In the genomic region with DNA sequence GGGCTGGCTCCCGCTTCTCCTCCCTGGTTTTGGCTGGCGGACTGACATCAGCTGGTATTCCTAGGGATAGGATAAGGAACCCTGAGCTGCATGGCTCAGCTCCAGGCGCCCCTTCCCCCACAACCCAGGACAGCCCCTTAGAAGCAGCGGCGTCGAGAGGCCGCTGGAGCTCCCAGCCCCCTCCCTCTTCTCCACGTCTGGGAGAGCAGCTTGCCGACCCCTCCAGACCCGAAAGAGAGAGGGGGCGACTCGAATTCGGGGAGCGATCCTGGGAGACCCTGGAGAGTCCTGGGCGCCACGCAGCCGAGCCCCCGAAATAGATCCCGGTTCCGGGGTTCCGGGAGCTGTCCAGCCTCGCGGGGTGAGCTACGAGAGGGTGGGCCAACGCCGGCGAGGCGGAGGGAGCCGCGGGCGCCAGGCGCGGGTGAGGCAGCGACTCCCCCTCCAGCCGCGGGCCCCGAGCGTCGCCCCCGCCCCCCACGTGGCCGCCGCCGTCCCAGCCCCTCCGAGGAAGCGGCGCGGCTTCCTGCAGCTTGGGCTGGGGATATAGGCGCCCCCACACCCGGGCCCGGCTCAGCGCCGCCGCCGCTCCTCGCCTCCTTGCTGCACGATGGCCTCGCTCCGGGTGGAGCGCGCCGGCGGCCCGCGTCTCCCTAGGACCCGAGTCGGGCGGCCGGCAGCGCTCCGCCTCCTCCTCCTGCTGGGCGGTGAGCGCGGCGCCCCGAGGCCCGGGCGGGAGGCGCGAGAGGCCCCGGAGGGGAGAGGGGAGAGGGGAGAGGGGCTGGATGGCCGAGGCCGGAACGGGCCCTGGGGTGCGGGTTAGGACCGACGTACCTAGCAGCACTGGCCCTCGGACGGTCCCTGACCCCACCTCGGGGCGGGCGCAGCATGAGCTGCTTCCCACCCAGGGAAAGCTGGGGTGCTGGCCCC, we compare ENCODE assay signal across 8 cellular contexts. TPM values are rescaled to one million over a fixed set of nuclear protein-coding genes. Genes with fewer than 3 reads are reported as not detected.
DNase-seq lines count a peak whose midpoint lies in the region; ATAC-seq and TF ChIP-seq lines count a peak whose summit lies in the region.

A gene with protein sequence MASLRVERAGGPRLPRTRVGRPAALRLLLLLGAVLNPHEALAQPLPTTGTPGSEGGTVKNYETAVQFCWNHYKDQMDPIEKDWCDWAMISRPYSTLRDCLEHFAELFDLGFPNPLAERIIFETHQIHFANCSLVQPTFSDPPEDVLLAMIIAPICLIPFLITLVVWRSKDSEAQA (plus strand): TSS at position 576 of the 930 bp plus-strand sequence. CDS start 35 bp downstream, at position 611.

- H3K9me3 ChIP-seq in iPS-15b (ENCODE audit: control insufficient read depth, insufficient read depth, low read length): no peaks in the 10 kb centered on the region
- H3K9me3 ChIP-seq in skeletal muscle satellite cell (replicated peaks; ENCODE audit: low read length): no peaks in the 10 kb centered on the region

- peak within 1 kb of the TSS; percentile 79 for H3K4me2 ChIP-seq in skeletal muscle satellite cell (ENCODE audit: low read length)

- H3K27ac ChIP-seq in adipose tissue (ENCODE audit: low read depth, low read length): no peak within 1 kb of the TSS

- H3K27me3 ChIP-seq in iPS-15b (ENCODE audit: control insufficient read depth, insufficient read depth, low read length) (peaks cover 25% of the 10 kb centered on the region), skeletal muscle satellite cell (ENCODE audit: control insufficient read depth, insufficient read depth, low read length) (peaks cover 47% of the 10 kb centered on the region)

- H3K4me3 ChIP-seq in AG10803 (ENCODE audit: low read length) (peak within 1 kb of the TSS; percentile 41), iPS-15b (ENCODE audit: low read depth, low read length) (peak within 1 kb of the TSS; percentile 56), skeletal muscle satellite cell (ENCODE audit: low read length) (peak within 1 kb of the TSS; percentile 67)

- H3K9ac ChIP-seq in iPS-15b (ENCODE audit: low read depth, low read length) (peak within 1 kb of the TSS; percentile 37), skeletal muscle satellite cell (ENCODE audit: low read depth, low read length) (peak within 1 kb of the TSS; percentile 26)

- H3K36me3 ChIP-seq in iPS-15b (ENCODE audit: control insufficient read depth, insufficient read depth, low read length) (no peaks in the 10 kb centered on the region), skeletal muscle satellite cell (ENCODE audit: insufficient read depth, low read length) (no peaks in the 10 kb centered on the region)

- POLR2A ChIA-PET in HEK293T (lab: Yijun Ruan, JAX): interaction anchor here (0.7 to 6.4 kb wide), 11 partner anchors 10 to 183 kb away, joined by 3 to 58 read pairs (median 4); a partner anchor contains a TSS

- no peak for ATAC-seq in HG03432 (IDR thresholded peaks at IDR 0.05; ENCODE audit: unreplicated experiment)
- no peak for ATAC-seq in HG02852 (IDR thresholded peaks at IDR 0.05; ENCODE audit: unreplicated experiment)
- no peak for ATAC-seq in HG03520 (IDR thresholded peaks at IDR 0.05; ENCODE audit: unreplicated experiment)

- 2 to 4% (median 3%) methylated on average over 52 to 92 of the region's 92 CpGs for WGBS in adipose tissue, 3 donors

- CTCF ChIA-PET in HEK293T (lab: Yijun Ruan, JAX): interaction anchor here (0.8 to 1.9 kb wide), 3 partner anchors 17 to 183 kb away, joined by 3 to 5 read pairs (median 4); a partner anchor contains a TSS

- H3K4me1 ChIP-seq in iPS-15b (ENCODE audit: control insufficient read depth, insufficient read depth, low read length): peaks cover 2% of the 10 kb centered on the region
- H3K4me1 ChIP-seq in skeletal muscle satellite cell (ENCODE audit: control insufficient read depth, insufficient read depth, low read length): peaks cover 9% of the 10 kb centered on the region

- no peak for TF ChIP-seq CTCF in AG10803 (conservative IDR thresholded peaks at IDR 0.05; ENCODE audit: low read length)

- DNase-seq in AG10803 (ENCODE audit: low read depth): no peak
- no peak for DNase-seq in HEK293T (ENCODE audit: extremely low spot score)

TF ChIP-seq in HEK293T, 16 proteins besides CTCF, POLR2A, EP300 and RAD21:
- TF ChIP-seq L3MBTL2 (conservative IDR thresholded peaks at IDR 0.05): peak; percentile 25; the same call in 1 of the 2 replicates
- no peak for TF ChIP-seq CTBP1 (IDR thresholded peaks at IDR 0.05; ENCODE audit: borderline replicate concordance)
TF ChIP-seq in HEK293T: peak in this region for 1.

RNA-seq across cellular contexts. Expression of the gene that starts here (rescaled TPM):
- polyA plus RNA-seq in adipose tissue: 100 to 1,000 TPM in 2 of 3 donors, 10 to 100 TPM in 1; 12.9 to 178 (median 156) TPM
- total RNA-seq in skeletal muscle satellite cell (2012; rRNA removed): 1.5 TPM in 1 of 2 replicates, not detected in the other
